ENCODE assay signal across 6 cellular contexts in the genomic region with DNA sequence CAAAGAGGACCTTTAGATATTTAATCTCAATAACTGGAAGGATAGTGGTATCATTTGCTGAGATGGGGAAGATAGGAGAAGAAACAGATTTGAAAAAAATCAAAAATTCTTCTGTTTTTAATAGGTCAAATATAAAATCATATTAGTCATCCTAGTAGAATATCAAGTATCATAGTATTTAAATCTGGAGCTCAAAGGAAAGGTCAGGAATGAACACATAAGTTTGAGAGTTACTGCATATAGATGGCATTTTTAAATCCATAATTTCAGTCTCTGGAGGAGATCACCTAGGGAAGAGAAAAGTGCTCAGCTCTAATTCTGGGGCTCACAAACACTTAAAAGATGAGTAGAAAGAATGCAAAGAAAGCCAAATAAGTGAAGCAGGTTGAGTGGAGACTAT. TPM values are rescaled to one million over a fixed set of nuclear protein-coding genes. Genes with fewer than 3 reads are reported as not detected.
"Had no signal": no experiment of that assay in that cellular context is flagged by ENCODE, and none has a peak within 500 bp of the region (broad histone marks: within the 10 kb centered on the region; RNA-seq: fewer than 3 reads in every experiment).

No MANE protein-coding gene starts in this region.

- H3K4me3 ChIP-seq: K562 had no signal

- ATAC-seq: HepG2, K562 had no signal

- H3K27ac ChIP-seq: HL-60 had no signal

- DNase-seq: IMR-90, KBM-7, KG1 had no signal

RNA-seq across cellular contexts. Expression of a gene that starts 24.9 kb away (rescaled TPM):
- total RNA-seq: HepG2 had no signal
- polyA plus RNA-seq: HepG2 had no signal
